8 cellular contexts compared by ENCODE assay signal in the genomic region with DNA sequence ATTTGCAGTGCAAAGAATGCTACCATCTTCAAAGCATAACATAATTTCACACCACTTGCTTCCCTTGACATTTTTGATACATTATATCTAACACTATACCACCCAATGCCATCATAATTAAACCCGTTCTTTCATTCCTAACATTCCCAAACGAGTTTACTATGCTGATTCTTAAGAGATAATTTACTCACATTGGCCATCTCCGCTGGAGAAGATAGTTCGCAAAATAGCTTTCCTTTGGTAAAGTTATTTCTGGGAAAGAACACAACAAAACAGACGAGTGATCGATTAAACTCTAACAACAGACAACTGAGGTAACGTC. TPM values are rescaled to one million over a fixed set of nuclear protein-coding genes. Genes with fewer than 3 reads are reported as not detected.
A peak's percentile ranks its signal among the peaks of the same experiment; 100 is the strongest.
DNase-seq lines count a peak whose midpoint lies in the region; ATAC-seq and TF ChIP-seq lines count a peak whose summit lies in the region.

No MANE protein-coding gene starts in this region.

- 0% methylated on average over 7 of the region's 7 CpGs for WGBS in psoas muscle, 3 donors

- H3K4me3 ChIP-seq in SK-N-MC: peak overlapping the region; percentile 89
- H3K4me3 ChIP-seq in fibroblast of mammary gland (ENCODE audit: control insufficient read depth, low read depth, low read length): peak overlapping the region; percentile 93
- peak overlapping the region; percentile 79 for H3K4me3 ChIP-seq in psoas muscle

- H3K27ac ChIP-seq in SK-N-MC (no peak overlapping the region; the same call in 1 of the 2 replicates), psoas muscle (peak overlapping the region; percentile 97)

- peak; percentile 2 for DNase-seq in GM03348 (ENCODE audit: low spot score)
- no peak for DNase-seq in SK-N-MC (ENCODE audit: low read depth, low spot score)
- no peak for DNase-seq in fibroblast of mammary gland (ENCODE audit: low read depth)
- DNase-seq in psoas muscle: no peak
- no peak for DNase-seq in NCI-H187 treated with DMSO at 0.1 percent for 48 hours (lab: John Stamatoyannopoulos, UW)
- DNase-seq in NCI-H510A (lab: John Stamatoyannopoulos, UW): no peak
- no peak for DNase-seq in pons (ENCODE audit: low spot score)
- no peak for DNase-seq in DMS153 treated with DMSO at 0.1 percent for 48 hours (lab: John Stamatoyannopoulos, UW; ENCODE audit: unreplicated experiment)

- no peaks in the 10 kb centered on the region for H3K9me3 ChIP-seq in SK-N-MC (ENCODE audit: low read depth, low read length)
- H3K9me3 ChIP-seq in psoas muscle: no peaks in the 10 kb centered on the region

- H3K4me1 ChIP-seq in psoas muscle: peaks cover 38% of the 10 kb centered on the region

- H3K27me3 ChIP-seq in psoas muscle (ENCODE audit: insufficient read depth in 3 of 3, low read length in 2 of 3): no peaks in the 10 kb centered on the region

- H3K9ac ChIP-seq in SK-N-MC (ENCODE audit: insufficient read length): peak overlapping the region; percentile 92

- no peak for TF ChIP-seq CTCF in fibroblast of mammary gland (conservative IDR thresholded peaks at IDR 0.05; ENCODE audit: control insufficient read depth, insufficient read depth, low read depth, low read length)
- TF ChIP-seq CTCF in psoas muscle (IDR thresholded peaks at IDR 0.05): no peak

- no peak for ATAC-seq in psoas muscle

- intact Hi-C loops in psoas muscle (cut with DNase I): no loop called here

- H3K36me3 ChIP-seq in SK-N-MC (ENCODE audit: insufficient read depth, low read length) (peaks cover 36% of the 10 kb centered on the region), psoas muscle (ENCODE audit: insufficient read depth in 1 of 2, low read depth in 1 of 2) (peaks cover 2 to 33% of the 10 kb centered on the region in 2 donors)

RNA-seq across cellular contexts. Expression of gene MMADHC, which starts 0.7 kb away (rescaled TPM):
- total RNA-seq in psoas muscle: 100 to 1,000 TPM; 161 to 196 (median 166) TPM
- 100 to 1,000 TPM; 126 to 205 (median 144) TPM for polyA plus RNA-seq in psoas muscle
